In the genomic region with DNA sequence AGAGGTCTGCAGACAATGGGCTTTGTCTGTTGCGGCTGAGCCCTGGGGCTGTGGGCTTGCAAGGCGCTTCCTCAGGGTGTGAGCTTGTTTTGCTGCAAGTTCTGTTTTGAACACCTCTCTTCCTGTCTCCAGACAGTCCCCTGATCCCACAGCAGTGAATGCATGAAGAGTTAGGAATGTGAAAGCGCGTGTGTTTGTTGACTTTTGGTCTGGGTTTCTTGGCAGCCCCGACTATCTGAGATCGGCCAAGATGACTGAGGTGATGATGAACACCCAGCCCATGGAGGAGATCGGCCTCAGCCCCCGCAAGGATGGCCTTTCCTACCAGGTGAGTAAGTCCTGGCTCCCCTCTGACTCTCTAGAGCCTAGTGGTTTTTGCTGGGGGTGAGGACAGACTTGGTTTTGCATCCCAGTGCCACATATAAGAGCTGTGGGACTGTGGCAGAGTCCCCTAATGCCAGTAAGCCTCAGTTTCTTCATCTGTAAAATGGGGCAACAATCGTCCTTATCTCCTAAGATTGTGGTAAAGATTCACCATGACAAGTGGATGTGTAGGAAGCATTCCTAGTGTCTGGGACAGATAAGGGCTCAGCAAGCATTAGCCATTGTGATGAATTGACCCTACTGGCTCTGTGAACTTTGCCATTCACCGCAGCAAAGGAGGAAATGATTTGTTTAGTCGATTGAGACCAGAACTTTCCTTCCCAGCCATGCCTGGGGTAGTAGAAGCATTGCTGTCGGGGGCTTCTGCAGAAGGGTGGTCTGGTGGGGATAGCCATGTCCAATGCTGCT, we compare ENCODE assay signal across 8 cellular contexts. TPM values are rescaled to one million over a fixed set of nuclear protein-coding genes. Genes with fewer than 3 reads are reported as not detected.
DNase-seq lines count a peak whose midpoint lies in the region; ATAC-seq lines count a peak whose summit lies in the region.

No MANE protein-coding gene starts in this region.

- H3K9me3 Mint-ChIP-seq in activated T-helper 17 cell treated with anti-CD3 and anti-CD28 coated beads, Interleukin-2, amount 50 U/mL, for 72 hours = no peaks in the 10 kb centered on the region
- H3K9me3 Mint-ChIP-seq in stimulated activated memory B cell treated with anti-CD40 and anti-IgM and Interleukin-4, amounts not matched to agents 10 μg/mL and 1 μg/mL and 100 μg/mL, for 72 hours = peaks cover 3% of the 10 kb centered on the region

- peaks cover 49% of the 10 kb centered on the region for H3K4me1 Mint-ChIP-seq in activated T-helper 17 cell treated with anti-CD3 and anti-CD28 coated beads, Interleukin-2, amount 50 U/mL, for 72 hours
- H3K4me1 Mint-ChIP-seq in stimulated activated memory B cell treated with anti-CD40 and anti-IgM and Interleukin-4, amounts not matched to agents 10 μg/mL and 1 μg/mL and 100 μg/mL, for 72 hours = peaks cover 75% of the 10 kb centered on the region

- H3K4me3 Mint-ChIP-seq in activated T-helper 17 cell treated with anti-CD3 and anti-CD28 coated beads, Interleukin-2, amount 50 U/mL, for 72 hours = peak overlapping the region; percentile 81
- peak overlapping the region; percentile 93 for H3K4me3 Mint-ChIP-seq in stimulated activated memory B cell treated with anti-CD40 and anti-IgM and Interleukin-4, amounts not matched to agents 10 μg/mL and 1 μg/mL and 100 μg/mL, for 72 hours

- peak overlapping the region; percentile 85 for H3K27ac Mint-ChIP-seq in activated T-helper 17 cell treated with anti-CD3 and anti-CD28 coated beads, Interleukin-2, amount 50 U/mL, for 72 hours
- H3K27ac Mint-ChIP-seq in stimulated activated memory B cell treated with anti-CD40 and anti-IgM and Interleukin-4, amounts not matched to agents 10 μg/mL and 1 μg/mL and 100 μg/mL, for 72 hours = peak overlapping the region; percentile 92

- DNase-seq in activated T-cell treated with anti-CD3 and anti-CD28 coated beads for 48 hours (ENCODE audit: low read depth) = peak; percentile 57
- DNase-seq in activated T-cell treated with anti-CD3 and anti-CD28 coated beads, Interleukin-2, amount 50 U/mL, for 1 hour = no peak
- peak; percentile 90 for DNase-seq in hepatic stellate cell (ENCODE audit: low spot score)
- no peak for DNase-seq in NCI-H510A (lab: John Stamatoyannopoulos, UW)

- no peaks in the 10 kb centered on the region for H3K27me3 Mint-ChIP-seq in activated T-helper 17 cell treated with anti-CD3 and anti-CD28 coated beads, Interleukin-2, amount 50 U/mL, for 72 hours
- H3K27me3 Mint-ChIP-seq in stimulated activated memory B cell treated with anti-CD40 and anti-IgM and Interleukin-4, amounts not matched to agents 10 μg/mL and 1 μg/mL and 100 μg/mL, for 72 hours = no peaks in the 10 kb centered on the region

- ATAC-seq in activated T-helper 17 cell treated with anti-CD3 and anti-CD28 coated beads, Interleukin-2, amount 50 U/mL, for 72 hours (replicated peaks) = peak; percentile 62
- no peak for ATAC-seq in stimulated activated memory B cell treated with anti-CD40 and anti-IgM and Interleukin-4, amounts not matched to agents 10 μg/mL and 1 μg/mL and 100 μg/mL, for 72 hours
- no peak for ATAC-seq in GM21717 (IDR thresholded peaks at IDR 0.05; ENCODE audit: unreplicated experiment)
- ATAC-seq in HG03565 (IDR thresholded peaks at IDR 0.05; ENCODE audit: unreplicated experiment) = no peak

- H3K36me3 Mint-ChIP-seq in activated T-helper 17 cell treated with anti-CD3 and anti-CD28 coated beads, Interleukin-2, amount 50 U/mL, for 72 hours (ENCODE audit: low read depth) = peaks cover 87% of the 10 kb centered on the region
- peaks cover 37% of the 10 kb centered on the region for H3K36me3 Mint-ChIP-seq in stimulated activated memory B cell treated with anti-CD40 and anti-IgM and Interleukin-4, amounts not matched to agents 10 μg/mL and 1 μg/mL and 100 μg/mL, for 72 hours

RNA-seq across cellular contexts. Expression of a gene that starts 3.0 kb away (rescaled TPM):
- 100 to 1,000 TPM in 1 of 2 donors, 10 to 100 TPM in 1; 38.9 to 154 TPM for total RNA-seq in activated T-helper 17 cell treated with anti-CD3 and anti-CD28 coated beads, Interleukin-2, amount 50 U/mL, for 72 hours

Comparison
In these comparisons a context has a peak if more than half of its experiments do, and no peak if none do; other contexts are left out.
1. DNase-seq: peak in activated T-cell treated with anti-CD3 and anti-CD28 coated beads for 48 hours (single experiment) and hepatic stellate cell (single experiment); none in activated T-cell treated with anti-CD3 and anti-CD28 coated beads, Interleukin-2, amount 50 U/mL, for 1 hour (single experiment) and NCI-H510A (single experiment).